In genomic region chr4:33696586-33696985, GRCh38 we compare ENCODE assay signal across 37 cellular contexts.
DNase-seq lines count a peak whose midpoint lies in the region; ATAC-seq, FAIRE-seq and TF ChIP-seq lines count a peak whose summit lies in the region.
"Had no signal": no experiment of that assay in that cellular context is flagged by ENCODE, and none has a peak within 500 bp of the region (broad histone marks: within the 10 kb centered on the region; RNA-seq: fewer than 3 reads in every experiment).

No MANE protein-coding gene starts in this region.

- BruUV-seq in HCT116 (replicated peaks; lab: Mats Ljungman, UMichigan): no TSS peak

- no peak for FAIRE-seq in bronchial epithelial cell (lab: Jason Lieb, UNC)
- FAIRE-seq: A549, D721Med, H1, keratinocyte had no signal

- CTCF ChIA-PET in HCT116 (lab: Charles Lee): no interaction called here

- no peaks in the 10 kb centered on the region for H3K36me3 ChIP-seq in HCT116 (ENCODE audit: control insufficient read depth in 1 of 2, insufficient read depth in 2 of 2, low read length in 2 of 2)
- H3K36me3 ChIP-seq in bronchial epithelial cell (ENCODE audit: control insufficient read depth, insufficient read depth, low read length): no peaks in the 10 kb centered on the region
- H3K36me3 ChIP-seq: left ventricle myocardium inferior, prostate gland, right lobe of liver, stomach, thyroid gland had no signal

- H3K27ac ChIP-seq in HCT116 (ENCODE audit: low read depth, low read length): no peak overlapping the region
- no peak overlapping the region for H3K27ac ChIP-seq in foreskin keratinocyte
- H3K27ac ChIP-seq: A549, dorsolateral prefrontal cortex, left ventricle myocardium inferior, prostate gland, right lobe of liver, stomach, thyroid gland had no signal

- H3K9me3 Mint-ChIP-seq in progenitor cell of endocrine pancreas (ENCODE audit: low read depth): peaks cover 18% of the 10 kb centered on the region

- RAD21 ChIA-PET in HCT116 (lab: Charles Lee; ENCODE audit: low non-redundant PET in 1 of 2, low total read pairs in 2 of 2, uncharacterized antibody in 2 of 2, unreplicated experiment in 2 of 2): no interaction called here

- H3K4me3 ChIP-seq in HCT116 (replicated peaks in 1 of 2; ENCODE audit: low read depth in 1 of 2, low read length in 2 of 2) (no peak overlapping the region), bronchial epithelial cell (ENCODE audit: low read depth, low read length) (no peak overlapping the region)
- H3K4me3 ChIP-seq: A549, dorsolateral prefrontal cortex, left ventricle myocardium inferior, prostate gland, right lobe of liver, stomach, thyroid gland had no signal

- H3K4me3 Mint-ChIP-seq in progenitor cell of endocrine pancreas (ENCODE audit: low read depth): no peak overlapping the region
- H3K4me3 Mint-ChIP-seq: activated CD8-positive, alpha-beta memory T cell treated with anti-CD3 and anti-CD28 coated beads, Interleukin-2, amount 10 ng/mL, durations not matched to agents 7 days and 5 days; CD4-positive, alpha-beta memory T cell; naive B cell; WTC11 had no signal

- no peaks in the 10 kb centered on the region for H3K36me3 Mint-ChIP-seq in progenitor cell of endocrine pancreas (ENCODE audit: insufficient read depth)
- H3K36me3 Mint-ChIP-seq: activated CD8-positive, alpha-beta memory T cell treated with anti-CD3 and anti-CD28 coated beads, Interleukin-2, amount 10 ng/mL, durations not matched to agents 7 days and 5 days; CD4-positive, alpha-beta memory T cell; naive B cell had no signal

- TF ChIP-seq CTCF in HCT116 (IDR thresholded peaks at IDR 0.05 in 2 of 3, conservative IDR thresholded peaks at IDR 0.05 in 1 of 3; ENCODE audit: borderline replicate concordance in 1 of 3, insufficient read depth in 1 of 3, low read depth in 2 of 3, low read length in 2 of 3) (no peak), bronchial epithelial cell (IDR thresholded peaks at IDR 0.05; ENCODE audit: insufficient read depth, low read length, severe bottlenecking) (no peak), foreskin keratinocyte (conservative IDR thresholded peaks at IDR 0.05) (no peak), progenitor cell of endocrine pancreas (IDR thresholded peaks at IDR 0.05; ENCODE audit: unreplicated experiment) (no peak)

- intact Hi-C loops in HCT116 (cut with micrococcal nuclease): no loop called here

- TF ChIP-seq RAD21 in HCT116 (IDR thresholded peaks at IDR 0.05; ENCODE audit: low read depth): no peak

- H3K4me1 Mint-ChIP-seq in progenitor cell of endocrine pancreas (ENCODE audit: low read depth): no peaks in the 10 kb centered on the region
- H3K4me1 Mint-ChIP-seq: activated CD8-positive, alpha-beta memory T cell treated with anti-CD3 and anti-CD28 coated beads, Interleukin-2, amount 10 ng/mL, durations not matched to agents 7 days and 5 days; CD4-positive, alpha-beta memory T cell; naive B cell; WTC11 had no signal

- H4K20me1 ChIP-seq in HCT116 (ENCODE audit: insufficient read depth): no peaks in the 10 kb centered on the region

- TF ChIP-seq POLR2A in HCT116 (IDR thresholded peaks at IDR 0.05; ENCODE audit: borderline replicate concordance, extremely low read depth, insufficient read depth, insufficient read length): no peak

- no peaks in the 10 kb centered on the region for H3K9me2 ChIP-seq in HCT116 (ENCODE audit: insufficient read depth)

- H3K27me3 ChIP-seq in HCT116 (ENCODE audit: insufficient read depth, low read length) (no peaks in the 10 kb centered on the region), bronchial epithelial cell (ENCODE audit: control insufficient read depth, insufficient read depth, low read length) (no peaks in the 10 kb centered on the region), foreskin keratinocyte (no peaks in the 10 kb centered on the region)
- H3K27me3 ChIP-seq: dorsolateral prefrontal cortex, right lobe of liver, stomach, thyroid gland had no signal

- peak; percentile 10 for DNase-seq in A172 (ENCODE audit: low spot score)
- no peak for DNase-seq in HCT116 (ENCODE audit: low read depth, low spot score)
- DNase-seq in bronchial epithelial cell (ENCODE audit: low read depth): peak; percentile 19
- DNase-seq in foreskin keratinocyte: peak; percentile 12 to 50
- DNase-seq in progenitor cell of endocrine pancreas (ENCODE audit: low spot score, unreplicated experiment): no peak
- DNase-seq in pons (ENCODE audit: low spot score): no peak
- DNase-seq: activated CD4-positive, alpha-beta T cell treated with anti-CD3 and anti-CD28 coated beads, Interleukin-2, amount 50 U/mL, for 1 hour; activated CD8-positive, alpha-beta memory T cell treated with anti-CD3 and anti-CD28 coated beads, Interleukin-2, amount 10 ng/mL, durations not matched to agents 7 days and 5 days; activated T-cell treated with anti-CD3 and anti-CD28 coated beads, Interleukin-2, amount 50 U/mL, for 48 hours; AML-193; CD4-positive, alpha-beta memory T cell; DND-41; dorsolateral prefrontal cortex; glutamatergic neuron; KBM-7; left ventricle myocardium inferior; MM.1S; naive B cell; NCI-H2029 treated with DMSO at 0.1 percent for 48 hours; NCI-H345; NCI-H69; right lobe of liver; SIG-M5; stimulated activated CD4-positive, alpha-beta T cell treated with anti-CD3 and anti-CD28 coated beads, Interleukin-12 subunit alpha, Interleukin-12 subunit beta, amount 100 ng/mL, for 4 hours; stimulated activated CD4-positive, alpha-beta T cell treated with anti-CD3 and anti-CD28 coated beads, Interleukin-2, amount 100 ng/mL, for 48 hours; stomach; T-helper 9 cell; thyroid gland had no signal

- no peak overlapping the region for H3K9ac ChIP-seq in HCT116 (ENCODE audit: low read length)

- no peaks in the 10 kb centered on the region for H3K4me1 ChIP-seq in HCT116 (ENCODE audit: control insufficient read depth in 1 of 2, insufficient read depth in 2 of 2, low read length in 2 of 2)
- H3K4me1 ChIP-seq in foreskin keratinocyte: no peaks in the 10 kb centered on the region
- H3K4me1 ChIP-seq: A549, left ventricle myocardium inferior, prostate gland, right lobe of liver, stomach, thyroid gland had no signal

- no peak overlapping the region for H3K4me2 ChIP-seq in HCT116 (ENCODE audit: low read length)
- H3K4me2 ChIP-seq: A549 had no signal

- POLR2A ChIA-PET in HCT116 (lab: Charles Lee): no interaction called here

- no peak for ATAC-seq in HCT116
- no peak for ATAC-seq in foreskin keratinocyte
- ATAC-seq in HG02798 (IDR thresholded peaks at IDR 0.05; ENCODE audit: poor library complexity, unreplicated experiment): no peak
- ATAC-seq in GM21825 (IDR thresholded peaks at IDR 0.05; ENCODE audit: unreplicated experiment): no peak
- ATAC-seq: A549; activated CD8-positive, alpha-beta memory T cell treated with anti-CD3 and anti-CD28 coated beads, Interleukin-2, amount 10 ng/mL, durations not matched to agents 7 days and 5 days; Panc1; right lobe of liver; WTC11 had no signal

- H3K27me3 Mint-ChIP-seq in progenitor cell of endocrine pancreas: no peaks in the 10 kb centered on the region
- H3K27me3 Mint-ChIP-seq: activated CD8-positive, alpha-beta memory T cell treated with anti-CD3 and anti-CD28 coated beads, Interleukin-2, amount 10 ng/mL, durations not matched to agents 7 days and 5 days; CD4-positive, alpha-beta memory T cell; naive B cell had no signal

- peak overlapping the region; percentile 51 for H2AFZ ChIP-seq in HCT116 (ENCODE audit: low read depth, low read length, poor library complexity, severe bottlenecking)

- no peaks in the 10 kb centered on the region for H3K9me3 ChIP-seq in HCT116 (ENCODE audit: control insufficient read depth in 1 of 2, insufficient read depth in 1 of 2, low read depth in 1 of 2, low read length in 2 of 2)
- H3K9me3 ChIP-seq: prostate gland, thyroid gland had no signal

- no peak overlapping the region for H3K27ac Mint-ChIP-seq in progenitor cell of endocrine pancreas
- H3K27ac Mint-ChIP-seq: activated CD8-positive, alpha-beta memory T cell treated with anti-CD3 and anti-CD28 coated beads, Interleukin-2, amount 10 ng/mL, durations not matched to agents 7 days and 5 days; CD4-positive, alpha-beta memory T cell; naive B cell; WTC11 had no signal

- H3K79me2 ChIP-seq in HCT116 (ENCODE audit: insufficient read depth, low read length): no peaks in the 10 kb centered on the region

TF ChIP-seq in HCT116, 20 proteins besides CTCF, POLR2A, EP300 and RAD21:
- no peak for TF ChIP-seq EZH2 (IDR thresholded peaks at IDR 0.05)
- TF ChIP-seq CEBPB (IDR thresholded peaks at IDR 0.05; ENCODE audit: low read depth): no peak
- TF ChIP-seq CBX3 (IDR thresholded peaks at IDR 0.05; ENCODE audit: low read depth): no peak
- TF ChIP-seq ATF3 (IDR thresholded peaks at IDR 0.05): no peak
- TF ChIP-seq ZFX (IDR thresholded peaks at IDR 0.05): no peak
- no peak for TF ChIP-seq JUND (IDR thresholded peaks at IDR 0.05)
- TF ChIP-seq SRF (IDR thresholded peaks at IDR 0.05; ENCODE audit: low read depth): no peak

Comparison
In these comparisons a context has a peak if more than half of its experiments do, and no peak if none do; other contexts are left out.
1. DNase-seq: peak in A172 (single experiment), bronchial epithelial cell (single experiment) and foreskin keratinocyte (2 of 2); none in HCT116 (single experiment), progenitor cell of endocrine pancreas (single experiment) and pons (single experiment).